25 cellular contexts compared by ENCODE assay signal in genomic region chr11:62020661-62021060, GRCh38. TPM values are rescaled to one million over a fixed set of nuclear protein-coding genes. Genes with fewer than 3 reads are reported as not detected.
DNase-seq lines count a peak whose midpoint lies in the region; ATAC-seq and TF ChIP-seq lines count a peak whose summit lies in the region.
"Had no signal": no experiment of that assay in that cellular context is flagged by ENCODE, and none has a peak within 500 bp of the region (broad histone marks: within the 10 kb centered on the region; RNA-seq: fewer than 3 reads in every experiment).

No MANE protein-coding gene starts in this region.

- peak overlapping the region; percentile 79 for H3K27ac Mint-ChIP-seq in T-helper 17 cell
- H3K27ac Mint-ChIP-seq: activated naive CD8-positive, alpha-beta T cell; GM23338; type B pancreatic cell; WTC11 had no signal

- no peaks in the 10 kb centered on the region for H3K9me3 ChIP-seq in T-helper 17 cell (ENCODE audit: control insufficient read depth, low read length, poor library complexity, severe bottlenecking)
- H3K9me3 ChIP-seq in BE2C, result no peaks in the 10 kb centered on the region

- peak; percentile 56 for DNase-seq in Right ventricle myocardium superior
- DNase-seq in left cardiac atrium, result no peak
- DNase-seq in T-helper 17 cell, result no peak
- peak; percentile 17 for DNase-seq in myocyte (ENCODE audit: low read depth)
- no peak for DNase-seq in NCI-H146 treated with DMSO at 0.1 percent for 48 hours (lab: John Stamatoyannopoulos, UW; ENCODE audit: unreplicated experiment)
- no peak for DNase-seq in NCI-H1105 (lab: John Stamatoyannopoulos, UW)
- DNase-seq in BE2C, result no peak
- DNase-seq: 8988T; activated CD4-positive, alpha-beta T cell treated with anti-CD3 and anti-CD28 coated beads, Interleukin-2, amount 50 U/mL, for 1 hour; activated effector memory CD4-positive, alpha-beta T cell treated with Interleukin-2 at 50 U/mL for 16 hours; activated T-cell treated with anti-CD3 and anti-CD28 coated beads, Interleukin-2, amount 50 U/mL, for 1 hour; erythroblast; foreskin fibroblast; GF-D8; NCI-H1694; NCI-H446 treated with DMSO at 0.1 percent for 48 hours; stimulated activated naive CD4-positive, alpha-beta T cell; T-helper 1 cell had no signal

- H3K4me1 ChIP-seq in BE2C, result no peaks in the 10 kb centered on the region

- H3K36me3 Mint-ChIP-seq in T-helper 17 cell (ENCODE audit: low read depth), result no peaks in the 10 kb centered on the region

- peaks cover 8% of the 10 kb centered on the region for H3K4me1 Mint-ChIP-seq in T-helper 17 cell
- H3K4me1 Mint-ChIP-seq: GM23338 had no signal

- ATAC-seq in Right ventricle myocardium superior (ENCODE audit: poor library complexity), result no peak
- ATAC-seq in left cardiac atrium, result no peak
- ATAC-seq in T-helper 17 cell, result no peak
- no peak for ATAC-seq in GM18868 (IDR thresholded peaks at IDR 0.05; ENCODE audit: unreplicated experiment)
- ATAC-seq: GM23338, HepG2, WTC11 had no signal

- H3K27me3 ChIP-seq in BE2C, result no peaks in the 10 kb centered on the region

- no peak overlapping the region for H3K4me3 ChIP-seq in BE2C (ENCODE audit: low read depth, low read length)
- H3K4me3 ChIP-seq: coronary artery, GM23338 had no signal

- H3K36me3 ChIP-seq in BE2C, result no peaks in the 10 kb centered on the region

- no peak overlapping the region for H3K4me3 Mint-ChIP-seq in T-helper 17 cell
- H3K4me3 Mint-ChIP-seq: activated naive CD8-positive, alpha-beta T cell; GM23338; type B pancreatic cell; WTC11 had no signal

- intact Hi-C loops in Right ventricle myocardium superior (cut with DNase I) (no loop called here), left cardiac atrium (cut with DNase I) (no loop called here)

- H3K27me3 Mint-ChIP-seq in T-helper 17 cell, result no peaks in the 10 kb centered on the region
- H3K27me3 Mint-ChIP-seq: activated naive CD8-positive, alpha-beta T cell; type B pancreatic cell had no signal

- no peak for TF ChIP-seq CTCF in BE2C (IDR thresholded peaks at IDR 0.05; ENCODE audit: low read depth, low read length)

RNA-seq across cellular contexts. Expression of gene FTH1, which starts 53.2 kb away (rescaled TPM):
- 2,228 TPM for total RNA-seq in Right ventricle myocardium superior
- total RNA-seq in left cardiac atrium, result 1,000 to 10,000 TPM; 2,726 to 3,432 TPM
- total RNA-seq in T-helper 17 cell, result 1,000 to 10,000 TPM; 1,744 to 2,260 TPM
- 436 and 518 TPM in 2 replicates for total RNA-seq in myocyte
- 11,787 TPM for polyA plus RNA-seq in myocyte (2012)
- 1,702 TPM for polyA plus RNA-seq in BE2C (2012; ENCODE audit: insufficient read depth, insufficient read length, low read depth)

Comparison
In these comparisons a context has a peak if more than half of its experiments do, and no peak if none do; other contexts are left out.
1. DNase-seq: peak in Right ventricle myocardium superior (single experiment) and myocyte (single experiment); none in left cardiac atrium (single experiment), T-helper 17 cell (0 of 3), NCI-H146 treated with DMSO at 0.1 percent for 48 hours (single experiment), NCI-H1105 (single experiment) and BE2C (single experiment).